ENCODE assay signal across 10 cellular contexts in genomic region chr22:26587991-26588613, GRCh38. TPM values are rescaled to one million over a fixed set of nuclear protein-coding genes. Genes with fewer than 3 reads are reported as not detected.
DNase-seq lines count a peak whose midpoint lies in the region; ATAC-seq and TF ChIP-seq lines count a peak whose summit lies in the region.
"Had no signal": no experiment of that assay in that cellular context is flagged by ENCODE, and none has a peak within 500 bp of the region (broad histone marks: within the 10 kb centered on the region; RNA-seq: fewer than 3 reads in every experiment).

No MANE protein-coding gene starts in this region.

- H3K9me2 ChIP-seq in GM23338 (ENCODE audit: insufficient read depth) (no peaks in the 10 kb centered on the region), OCI-LY1 (ENCODE audit: low read depth, low read length) (no peaks in the 10 kb centered on the region)

- H3K9ac ChIP-seq in OCI-LY1 (ENCODE audit: low read length), result no peak overlapping the region; the same call in 1 of the 2 replicates

- peak overlapping the region; percentile 84 for H3K4me3 Mint-ChIP-seq in GM23338
- H3K4me3 Mint-ChIP-seq in dendritic cell treated with granulocyte-macrophage colony-stimulating factor and Interleukin-4, amounts not matched to agents 40 ng/mL and 50 ng/mL, for 4 days, result peak overlapping the region; percentile 93

- peaks cover 4% of the 10 kb centered on the region; the same call in 1 of the 2 replicates for H3K9me3 ChIP-seq in OCI-LY1 (ENCODE audit: low read length)
- no peaks in the 10 kb centered on the region for H3K9me3 ChIP-seq in psoas muscle

- H3K36me3 ChIP-seq in GM23338 (ENCODE audit: insufficient read depth) (peaks cover 3% of the 10 kb centered on the region; the same call in 1 of the 2 replicates), OCI-LY1 (ENCODE audit: insufficient read depth, low read length) (peaks cover 12% of the 10 kb centered on the region), psoas muscle (ENCODE audit: insufficient read depth in 1 of 2, low read depth in 1 of 2) (peaks cover 0 to 4% of the 10 kb centered on the region in 2 donors)

- peaks cover 16% of the 10 kb centered on the region for H3K27me3 Mint-ChIP-seq in GM23338 (ENCODE audit: insufficient read depth, low read depth, poor library complexity)
- no peaks in the 10 kb centered on the region for H3K27me3 Mint-ChIP-seq in dendritic cell treated with granulocyte-macrophage colony-stimulating factor and Interleukin-4, amounts not matched to agents 40 ng/mL and 50 ng/mL, for 4 days

- no peak for DNase-seq in GM23338 (ENCODE audit: low spot score)
- DNase-seq in psoas muscle, result no peak
- no peak for DNase-seq in DMS53 treated with DMSO at 0.1 percent for 48 hours (lab: John Stamatoyannopoulos, UW; ENCODE audit: unreplicated experiment)
- no peak for DNase-seq in NCI-H1436 treated with DMSO at 0.1 percent for 48 hours (lab: John Stamatoyannopoulos, UW)
- DNase-seq: activated CD8-positive, alpha-beta memory T cell treated with anti-CD3 and anti-CD28 coated beads, Interleukin-2, amount 50 U/mL, for 48 hours had no signal

- H3K4me2 ChIP-seq in GM23338, result peak overlapping the region; percentile 95; the same call in 1 of the 2 replicates
- peak overlapping the region; percentile 85 for H3K4me2 ChIP-seq in OCI-LY1 (ENCODE audit: low read length)

- peaks cover 39% of the 10 kb centered on the region for H3K36me3 Mint-ChIP-seq in GM23338 (ENCODE audit: low read depth)
- peaks cover 34% of the 10 kb centered on the region for H3K36me3 Mint-ChIP-seq in dendritic cell treated with granulocyte-macrophage colony-stimulating factor and Interleukin-4, amounts not matched to agents 40 ng/mL and 50 ng/mL, for 4 days (ENCODE audit: low read depth)

- intact Hi-C loops in dendritic cell treated with granulocyte-macrophage colony-stimulating factor and Interleukin-4, amounts not matched to agents 40 ng/mL and 50 ng/mL, for 4 days (cut with micrococcal nuclease), result loop anchor here (2.0 kb wide), 1 partner anchor 45 kb away; no protein-coding TSS in a partner anchor
- intact Hi-C loops in psoas muscle (cut with DNase I), result loop anchor here (5.0 kb wide), 4 partner anchors 36 to 106 kb away; partner anchors contain the start of genes TFIP11 (in 2 of the 2), HPS4 (in 1 of the 2) and SRRD (in 1 of the 2)

- no peak for TF ChIP-seq CTCF in GM23338 (conservative IDR thresholded peaks at IDR 0.05; ENCODE audit: low read depth in 2 of 2)
- no peak for TF ChIP-seq CTCF in OCI-LY1 (IDR thresholded peaks at IDR 0.05; ENCODE audit: low read length)
- no peak for TF ChIP-seq CTCF in psoas muscle (IDR thresholded peaks at IDR 0.05)

- ATAC-seq in GM23338, result no peak
- no peak for ATAC-seq in psoas muscle
- ATAC-seq in HG03045 (IDR thresholded peaks at IDR 0.05; ENCODE audit: unreplicated experiment), result no peak

- H4K20me1 ChIP-seq in GM23338 (replicated peaks; ENCODE audit: insufficient read depth), result peaks cover 39% of the 10 kb centered on the region
- H4K20me1 ChIP-seq in OCI-LY1 (ENCODE audit: insufficient read depth, low read length), result no peaks in the 10 kb centered on the region

- 93 to 95% (median 94%) methylated on average over 4 of the region's 4 CpGs for WGBS in psoas muscle, 3 donors

- H3K27ac Mint-ChIP-seq in GM23338, result no peak overlapping the region
- H3K27ac Mint-ChIP-seq in dendritic cell treated with granulocyte-macrophage colony-stimulating factor and Interleukin-4, amounts not matched to agents 40 ng/mL and 50 ng/mL, for 4 days, result peak overlapping the region; percentile 92

- H3F3A ChIP-seq in GM23338 (replicated peaks; ENCODE audit: low read depth), result peaks cover 14% of the 10 kb centered on the region; the same call in 1 of the 2 replicates
- H3F3A ChIP-seq in OCI-LY1 (ENCODE audit: insufficient read depth, low read length), result no peaks in the 10 kb centered on the region

- H3K27me3 ChIP-seq in GM23338 (ENCODE audit: insufficient read depth), result no peaks in the 10 kb centered on the region
- no peaks in the 10 kb centered on the region for H3K27me3 ChIP-seq in OCI-LY1 (ENCODE audit: insufficient read depth, low read length)
- H3K27me3 ChIP-seq in psoas muscle (ENCODE audit: insufficient read depth in 3 of 3, low read length in 2 of 3), result no peaks in the 10 kb centered on the region

- H2AFZ ChIP-seq in GM23338 (no peak overlapping the region), OCI-LY1 (ENCODE audit: low read length) (no peak overlapping the region)

- H3K27ac ChIP-seq in GM23338 (ENCODE audit: low read depth) (no peak overlapping the region), OCI-LY1 (ENCODE audit: low read depth, low read length, poor library complexity, severe bottlenecking) (peak overlapping the region; percentile 49), psoas muscle (peak overlapping the region; percentile 89)
- H3K27ac ChIP-seq: epithelial cell of prostate had no signal

- H3K4me3 ChIP-seq in GM23338, result peak overlapping the region; percentile 94; the same call in 1 of the 2 replicates
- H3K4me3 ChIP-seq in OCI-LY1 (ENCODE audit: low read depth, low read length, poor library complexity, severe bottlenecking), result peak overlapping the region; percentile 95
- H3K4me3 ChIP-seq in psoas muscle, result peak overlapping the region; percentile 98

- no peaks in the 10 kb centered on the region; the same call in 2 of the 3 replicates for H3K9me3 Mint-ChIP-seq in GM23338
- no peaks in the 10 kb centered on the region for H3K9me3 Mint-ChIP-seq in dendritic cell treated with granulocyte-macrophage colony-stimulating factor and Interleukin-4, amounts not matched to agents 40 ng/mL and 50 ng/mL, for 4 days

- H3K4me1 Mint-ChIP-seq in GM23338, result peaks cover 50% of the 10 kb centered on the region
- peaks cover 75% of the 10 kb centered on the region for H3K4me1 Mint-ChIP-seq in dendritic cell treated with granulocyte-macrophage colony-stimulating factor and Interleukin-4, amounts not matched to agents 40 ng/mL and 50 ng/mL, for 4 days (ENCODE audit: low read depth)

- H3K79me2 ChIP-seq in GM23338 (replicated peaks; ENCODE audit: insufficient read depth) (peaks cover 66% of the 10 kb centered on the region), OCI-LY1 (ENCODE audit: insufficient read depth, low read length) (peaks cover 41% of the 10 kb centered on the region)

- peaks cover 49% of the 10 kb centered on the region for H3K4me1 ChIP-seq in GM23338 (ENCODE audit: insufficient read depth)
- peaks cover 60% of the 10 kb centered on the region for H3K4me1 ChIP-seq in OCI-LY1 (ENCODE audit: insufficient read depth, low read length, severe bottlenecking)
- H3K4me1 ChIP-seq in psoas muscle, result peaks cover 36% of the 10 kb centered on the region

TF ChIP-seq in GM23338, 12 proteins besides CTCF, POLR2A, EP300 and RAD21 (continues in another document):
- TF ChIP-seq ZNF114 (CRISPR knock-in tag; IDR thresholded peaks at IDR 0.05) (no peak), JUNB (IDR thresholded peaks at IDR 0.05; ENCODE audit: unreplicated experiment) (no peak), ZNF331 (CRISPR knock-in tag; IDR thresholded peaks at IDR 0.05; ENCODE audit: low read depth) (no peak), EZH2 (IDR thresholded peaks at IDR 0.05; ENCODE audit: low read depth, unreplicated experiment) (no peak)

RNA-seq across cellular contexts. Expression of gene TPST2, which starts 1.8 kb away (rescaled TPM):
- total RNA-seq in GM23338 (2014; rRNA removed; shearing (Covaris generic)), result 106 and 127 TPM in 2 replicates
- polyA plus RNA-seq in GM23338 (2016; fragmentation: Nextera tagmentation; extraction: Ambion mirVana) (37.9 and 43.1 TPM in 2 replicates), psoas muscle (10 to 100 TPM; 30.5 to 76.4 (median 46.9) TPM)
- total RNA-seq in psoas muscle, result 10 to 100 TPM; 22.1 to 41.3 (median 28.5) TPM

RNA-seq across cellular contexts. Expression of gene CRYBB1, which starts 29.7 kb away (rescaled TPM):
- 1.6 and 2.4 TPM in 2 replicates for total RNA-seq in GM23338 (2014; rRNA removed; shearing (Covaris generic))
- polyA plus RNA-seq in GM23338 (2016; fragmentation: Nextera tagmentation; extraction: Ambion mirVana) (3.0 and 3.7 TPM in 2 replicates), psoas muscle (under 1 TPM in 2 of 3 donors, not detected in 1; 0.14 to 0.21 TPM)
- under 1 TPM in 3 of 4 donors, not detected in 1; 0.22 to 0.25 (median 0.25) TPM for total RNA-seq in psoas muscle
- polyA plus RNA-seq: neural cell had no signal

RNA-seq across cellular contexts. Expression of gene CRYBA4, which starts 33.7 kb away (rescaled TPM):
- 1.7 TPM in 1 of 2 replicates, not detected in the other for total RNA-seq in GM23338 (2014; rRNA removed; shearing (Covaris generic))
- polyA plus RNA-seq in GM23338 (2016; fragmentation: Nextera tagmentation; extraction: Ambion mirVana) (1.2 and 1.5 TPM in 2 replicates), psoas muscle (not detected)
- total RNA-seq in psoas muscle, result not detected
- polyA plus RNA-seq: neural cell had no signal
